20 cellular contexts compared by ENCODE assay signal in genomic region chr11:32420139-32420538, GRCh38. TPM values are rescaled to one million over a fixed set of nuclear protein-coding genes. Genes with fewer than 3 reads are reported as not detected.
"Had no signal": no experiment of that assay in that cellular context is flagged by ENCODE, and none has a peak within 500 bp of the region (broad histone marks: within the 10 kb centered on the region; RNA-seq: fewer than 3 reads in every experiment).

No MANE protein-coding gene starts in this region.

- H3K4me1 ChIP-seq: ascending aorta, body of pancreas had no signal

- H3K36me3 ChIP-seq: ascending aorta had no signal

- H3K4me3 ChIP-seq: ascending aorta, body of pancreas had no signal

- H3K27ac ChIP-seq: ascending aorta, body of pancreas had no signal

- DNase-seq: activated B cell treated with CpG ODN at 0.5 μM for 24 hours; activated CD4-positive, alpha-beta T cell treated with anti-CD3 and anti-CD28 coated beads for 1 hour; activated CD8-positive, alpha-beta memory T cell treated with anti-CD3 and anti-CD28 coated beads for 24 hours; activated T-cell treated with anti-CD3 and anti-CD28 coated beads, Interleukin-2, amount 50 U/mL, for 4 hours; amniotic stem cell; body of pancreas; NCI-H1092 treated with DMSO at 0.1 percent for 48 hours; NCI-H1417 treated with DMSO at 0.1 percent for 48 hours; NCI-H1694; NCI-H2029; NCI-H510A treated with DMSO at 0.1 percent for 48 hours; NCI-H69; SHP77 treated with DMSO at 0.1 percent for 48 hours had no signal

- H3K27me3 ChIP-seq: ascending aorta, body of pancreas had no signal

- ATAC-seq: body of pancreas, PC-3 had no signal

- H3K9me3 ChIP-seq: ascending aorta, body of pancreas had no signal

RNA-seq across cellular contexts. Expression of gene WT1, which starts 15.2 kb away (rescaled TPM):
- total RNA-seq: activated B cell treated with CpG ODN at 0.5 μM for 24 hours; activated CD4-positive, alpha-beta memory T cell treated with anti-CD3 and anti-CD28 coated beads for 36 hours; activated CD4-positive, alpha-beta T cell treated with anti-CD3 and anti-CD28 coated beads, Interleukin-2, amount 10 ng/mL, durations not matched to agents 7 days and 5 days; activated naive CD4-positive, alpha-beta T cell treated with anti-CD3 and anti-CD28 coated beads, Interleukin-2, amount 50 U/mL, for 72 hours; ascending aorta; bronchial epithelial cell; T-helper 17 cell had no signal
